Comparison of ENCODE assay signal across 1 cellular context in genomic region chr7:197413-198335, GRCh38.
TF ChIP-seq lines count a peak whose summit lies in the region.

No MANE protein-coding gene starts in this region.

TF ChIP-seq in HepG2, 621 proteins besides CTCF, POLR2A, EP300 and RAD21 (continued from another document and continues in another):
- TF ChIP-seq TIGD3 (CRISPR knock-in tag; IDR thresholded peaks at IDR 0.05; ENCODE audit: borderline replicate concordance): no peak
- TF ChIP-seq ELF1 (CRISPR knock-in tag; IDR thresholded peaks at IDR 0.05): no peak
- no peak for TF ChIP-seq PRPF4 (IDR thresholded peaks at IDR 0.05; ENCODE audit: low read depth, low read length, poor library complexity, severe bottlenecking)
- no peak for TF ChIP-seq PPARG (CRISPR knock-in tag; conservative IDR thresholded peaks at IDR 0.05)
- TF ChIP-seq MLLT10 (CRISPR knock-in tag; IDR thresholded peaks at IDR 0.05): no peak
- 0 out of 2 replicates have a peak, but pooled peaks have one; percentile 62 for TF ChIP-seq ADNP (CRISPR knock-in tag; IDR thresholded peaks at IDR 0.05)
- no peak for TF ChIP-seq ISL2 (CRISPR knock-in tag; IDR thresholded peaks at IDR 0.05)
- TF ChIP-seq ZFP91 (CRISPR knock-in tag; IDR thresholded peaks at IDR 0.05; ENCODE audit: borderline replicate concordance): peak; percentile 66; the same call in 1 of the 2 replicates
- TF ChIP-seq NCOA2 (CRISPR knock-in tag; IDR thresholded peaks at IDR 0.05): peak; percentile 28; the same call in 1 of the 2 replicates
- TF ChIP-seq ZBTB14 (CRISPR knock-in tag; IDR thresholded peaks at IDR 0.05): no peak
- no peak for TF ChIP-seq CBX5 (CRISPR knock-in tag; IDR thresholded peaks at IDR 0.05; ENCODE audit: borderline replicate concordance)
- TF ChIP-seq EZH2 (conservative IDR thresholded peaks at IDR 0.05; ENCODE audit: low read depth, low read length): no peak
- TF ChIP-seq ZNF451 (CRISPR knock-in tag; IDR thresholded peaks at IDR 0.05): peak; percentile 27; the same call in 1 of the 2 replicates
- no peak for TF ChIP-seq MAF1 (CRISPR knock-in tag; IDR thresholded peaks at IDR 0.05; ENCODE audit: borderline replicate concordance)
- no peak for TF ChIP-seq ZSCAN31 (CRISPR knock-in tag; IDR thresholded peaks at IDR 0.05; ENCODE audit: low read depth)
- no peak for TF ChIP-seq PRMT3 (CRISPR knock-in tag; IDR thresholded peaks at IDR 0.05; ENCODE audit: borderline replicate concordance, low read depth)
- TF ChIP-seq SKI (IDR thresholded peaks at IDR 0.05; ENCODE audit: partially characterized antibody): no peak
- TF ChIP-seq ZFAT (CRISPR knock-in tag; conservative IDR thresholded peaks at IDR 0.05): no peak
- no peak for TF ChIP-seq E2F1 (CRISPR knock-in tag; IDR thresholded peaks at IDR 0.05)
- TF ChIP-seq KLF6 (CRISPR knock-in tag; IDR thresholded peaks at IDR 0.05): no peak
- no peak for TF ChIP-seq SCMH1 (CRISPR knock-in tag; IDR thresholded peaks at IDR 0.05; ENCODE audit: borderline replicate concordance)
- no peak for TF ChIP-seq PAX8 (CRISPR knock-in tag; IDR thresholded peaks at IDR 0.05; ENCODE audit: borderline replicate concordance)
- TF ChIP-seq KAT8 (CRISPR knock-in tag; IDR thresholded peaks at IDR 0.05): no peak
- TF ChIP-seq CHD2 (IDR thresholded peaks at IDR 0.05; ENCODE audit: low read depth, low read length): no peak
- peak; percentile 66 for TF ChIP-seq PAXIP1 (CRISPR knock-in tag; conservative IDR thresholded peaks at IDR 0.05)
- no peak for TF ChIP-seq USF2 (IDR thresholded peaks at IDR 0.05; ENCODE audit: low read depth, low read length)
- TF ChIP-seq USF2 (CRISPR knock-in tag; IDR thresholded peaks at IDR 0.05; ENCODE audit: borderline replicate concordance): no peak
- no peak for TF ChIP-seq ZNF891 (CRISPR knock-in tag; IDR thresholded peaks at IDR 0.05)
- no peak for TF ChIP-seq PCBP1 (IDR thresholded peaks at IDR 0.05; ENCODE audit: borderline replicate concordance, low read depth, low read length)
- no peak for TF ChIP-seq ATF4 (CRISPR knock-in tag; IDR thresholded peaks at IDR 0.05)
- no peak for TF ChIP-seq ZNF281 (CRISPR knock-in tag; IDR thresholded peaks at IDR 0.05; ENCODE audit: borderline replicate concordance)
- no peak for TF ChIP-seq ZNF225 (CRISPR knock-in tag; IDR thresholded peaks at IDR 0.05)
- TF ChIP-seq SMAD1 (CRISPR knock-in tag; IDR thresholded peaks at IDR 0.05; ENCODE audit: borderline replicate concordance, low read depth): no peak
- TF ChIP-seq SAP130 (CRISPR knock-in tag; IDR thresholded peaks at IDR 0.05; ENCODE audit: low read depth): peak; percentile 76; the same call in 1 of the 2 replicates
- no peak for TF ChIP-seq ZNF20 (CRISPR knock-in tag; IDR thresholded peaks at IDR 0.05)
- TF ChIP-seq ZNF484 (CRISPR knock-in tag; IDR thresholded peaks at IDR 0.05; ENCODE audit: borderline replicate concordance, low read depth): no peak
- TF ChIP-seq ZNF556 (CRISPR knock-in tag; IDR thresholded peaks at IDR 0.05; ENCODE audit: borderline replicate concordance): no peak
- no peak for TF ChIP-seq TRIM24 (CRISPR knock-in tag; IDR thresholded peaks at IDR 0.05)
- no peak for TF ChIP-seq ZNF75D (CRISPR knock-in tag; IDR thresholded peaks at IDR 0.05; ENCODE audit: borderline replicate concordance)
- TF ChIP-seq ZNF574 (CRISPR knock-in tag; IDR thresholded peaks at IDR 0.05): 0 out of 2 replicates have a peak, but pooled peaks have one; percentile 53
- no peak for TF ChIP-seq ELK4 (CRISPR knock-in tag; IDR thresholded peaks at IDR 0.05; ENCODE audit: borderline replicate concordance)
- no peak for TF ChIP-seq SMAD9 (CRISPR knock-in tag; IDR thresholded peaks at IDR 0.05)
- no peak for TF ChIP-seq THAP7 (CRISPR knock-in tag; IDR thresholded peaks at IDR 0.05)
